8 cellular contexts compared by ENCODE assay signal in genomic region chr6:35213824-35214756, GRCh38. TPM values are rescaled to one million over a fixed set of nuclear protein-coding genes. Genes with fewer than 3 reads are reported as not detected.
A peak's percentile ranks its signal among the peaks of the same experiment; 100 is the strongest.
DNase-seq lines count a peak whose midpoint lies in the region; ATAC-seq and TF ChIP-seq lines count a peak whose summit lies in the region.

SCUBE3 (plus strand) TSS chr6:35213956; CDS start chr6:35214419, 463 bp downstream.

- peaks cover 6% of the 10 kb centered on the region for H3K4me1 Mint-ChIP-seq in activated T-cell treated with anti-CD3 and anti-CD28 coated beads, Interleukin-2, amount 50 U/mL, for 4 hours (ENCODE audit: low read depth)
- peaks cover 20% of the 10 kb centered on the region for H3K4me1 Mint-ChIP-seq in glutamatergic neuron (ENCODE audit: low read depth, unreplicated experiment)

- H3K4me3 Mint-ChIP-seq in activated T-cell treated with anti-CD3 and anti-CD28 coated beads, Interleukin-2, amount 50 U/mL, for 4 hours = peak within 1 kb of the TSS; percentile 66
- peak within 1 kb of the TSS; percentile 90 for H3K4me3 Mint-ChIP-seq in glutamatergic neuron (ENCODE audit: unreplicated experiment)

- no peak for TF ChIP-seq CTCF in glutamatergic neuron (IDR thresholded peaks at IDR 0.05; ENCODE audit: partially characterized antibody, unreplicated experiment)
- TF ChIP-seq CTCF in ovary (IDR thresholded peaks at IDR 0.05) = no peak

- H3K27me3 Mint-ChIP-seq in activated T-cell treated with anti-CD3 and anti-CD28 coated beads, Interleukin-2, amount 50 U/mL, for 4 hours (ENCODE audit: low read depth) = peaks cover 72% of the 10 kb centered on the region
- peaks cover 26% of the 10 kb centered on the region for H3K27me3 Mint-ChIP-seq in glutamatergic neuron (ENCODE audit: unreplicated experiment)

- H3K4me3 ChIP-seq in ovary = peak within 1 kb of the TSS; percentile 25

- ATAC-seq in activated T-cell treated with anti-CD3 and anti-CD28 coated beads, Interleukin-2, amount 50 U/mL, for 4 hours = peak; percentile 59 to 67
- no peak for ATAC-seq in GM18511 (IDR thresholded peaks at IDR 0.05; ENCODE audit: unreplicated experiment)
- ATAC-seq in GM18873 (IDR thresholded peaks at IDR 0.05; ENCODE audit: low FRiP score, unreplicated experiment) = no peak
- ATAC-seq in HG03025 (IDR thresholded peaks at IDR 0.05; ENCODE audit: low FRiP score, unreplicated experiment) = no peak

- DNase-seq in DMS53 (lab: John Stamatoyannopoulos, UW) = peak; percentile 59
- no peak for DNase-seq in activated T-cell treated with anti-CD3 and anti-CD28 coated beads, Interleukin-2, amount 50 U/mL, for 4 hours
- peak; percentile 72 for DNase-seq in glutamatergic neuron
- peak in 4 of 5 donors; percentile 18 to 49 (median 36) for DNase-seq in ovary

- no peaks in the 10 kb centered on the region for H3K27me3 ChIP-seq in ovary

- WGBS in ovary, 3 donors = 1 to 2% (median 1%) methylated on average over 57 to 89 of the region's 89 CpGs

- no peaks in the 10 kb centered on the region for H3K9me3 ChIP-seq in ovary

- no peak for TF ChIP-seq EP300 in Ishikawa (IDR thresholded peaks at IDR 0.05; ENCODE audit: borderline replicate concordance)
- TF ChIP-seq EP300 in ovary (IDR thresholded peaks at IDR 0.05) = no peak

- peaks cover 5% of the 10 kb centered on the region for H3K4me1 ChIP-seq in ovary (ENCODE audit: insufficient read depth)

- no peak for TF ChIP-seq RAD21 in Ishikawa (IDR thresholded peaks at IDR 0.05; ENCODE audit: low read depth)

- TF ChIP-seq POLR2A in ovary (IDR thresholded peaks at IDR 0.05) = no peak

- H3K27ac ChIP-seq in ovary = no peak within 1 kb of the TSS

- H3K36me3 ChIP-seq in ovary = no peaks in the 10 kb centered on the region

- intact Hi-C loops in ovary (cut with DNase I) = no loop called here

- peaks cover 3% of the 10 kb centered on the region for H3K36me3 Mint-ChIP-seq in activated T-cell treated with anti-CD3 and anti-CD28 coated beads, Interleukin-2, amount 50 U/mL, for 4 hours (ENCODE audit: insufficient read depth)
- no peaks in the 10 kb centered on the region for H3K36me3 Mint-ChIP-seq in glutamatergic neuron (ENCODE audit: unreplicated experiment)

- H3K9me3 Mint-ChIP-seq in activated T-cell treated with anti-CD3 and anti-CD28 coated beads, Interleukin-2, amount 50 U/mL, for 4 hours = no peaks in the 10 kb centered on the region
- peaks cover 2% of the 10 kb centered on the region for H3K9me3 Mint-ChIP-seq in glutamatergic neuron (ENCODE audit: unreplicated experiment)

- H3K27ac Mint-ChIP-seq in glutamatergic neuron (ENCODE audit: unreplicated experiment) = peak within 1 kb of the TSS; percentile 48

TF ChIP-seq in Ishikawa, 13 proteins besides CTCF, POLR2A, EP300 and RAD21:
- TF ChIP-seq EGR1 (IDR thresholded peaks at IDR 0.05) (no peak), TEAD4 (IDR thresholded peaks at IDR 0.05) (no peak), MAX (IDR thresholded peaks at IDR 0.05) (peak; percentile 47), NFIC (IDR thresholded peaks at IDR 0.05) (no peak), ZBTB7A (IDR thresholded peaks at IDR 0.05; ENCODE audit: low read depth) (0 out of 2 replicates have a peak, but pooled peaks have one; percentile 63), CREB1 (IDR thresholded peaks at IDR 0.05; ENCODE audit: low read depth) (no peak), CEBPB (IDR thresholded peaks at IDR 0.05) (no peak)

RNA-seq across cellular contexts. Expression of gene SCUBE3, which starts in this region (rescaled TPM):
- total RNA-seq in activated T-cell treated with anti-CD3 and anti-CD28 coated beads, Interleukin-2, amount 50 U/mL, for 4 hours = under 1 TPM in 1 of 3 donors, not detected in 2; 0.03 TPM
- total RNA-seq in glutamatergic neuron (ENCODE audit: unreplicated experiment) (0.25 TPM), ovary (under 1 TPM in 6 of 7 donors, not detected in 1; 0.11 to 0.46 (median 0.18) TPM)
- polyA plus RNA-seq in ovary = 1 to 10 TPM in 1 of 2 donors, under 1 TPM in 1; 0.08 to 3.1 TPM

Comparison
In these comparisons a context has a peak if more than half of its experiments do, and no peak if none do; other contexts are left out.
1. Peak in ATAC-seq in activated T-cell treated with anti-CD3 and anti-CD28 coated beads, Interleukin-2, amount 50 U/mL, for 4 hours; RNA of the gene not detected or under 1 TPM.
2. Peak in DNase-seq in glutamatergic neuron; RNA of the gene not detected or under 1 TPM.